In genomic region chr10:62527019-62527827, GRCh38 we compare ENCODE assay signal across 1 cellular context.
TF ChIP-seq lines count a peak whose summit lies in the region.

No MANE protein-coding gene starts in this region.

TF ChIP-seq in GM23338, 12 proteins besides CTCF, POLR2A, EP300 and RAD21 (continued from another document):
- no peak for TF ChIP-seq ZNF462 (CRISPR knock-in tag; IDR thresholded peaks at IDR 0.05)
